In the genomic region with DNA sequence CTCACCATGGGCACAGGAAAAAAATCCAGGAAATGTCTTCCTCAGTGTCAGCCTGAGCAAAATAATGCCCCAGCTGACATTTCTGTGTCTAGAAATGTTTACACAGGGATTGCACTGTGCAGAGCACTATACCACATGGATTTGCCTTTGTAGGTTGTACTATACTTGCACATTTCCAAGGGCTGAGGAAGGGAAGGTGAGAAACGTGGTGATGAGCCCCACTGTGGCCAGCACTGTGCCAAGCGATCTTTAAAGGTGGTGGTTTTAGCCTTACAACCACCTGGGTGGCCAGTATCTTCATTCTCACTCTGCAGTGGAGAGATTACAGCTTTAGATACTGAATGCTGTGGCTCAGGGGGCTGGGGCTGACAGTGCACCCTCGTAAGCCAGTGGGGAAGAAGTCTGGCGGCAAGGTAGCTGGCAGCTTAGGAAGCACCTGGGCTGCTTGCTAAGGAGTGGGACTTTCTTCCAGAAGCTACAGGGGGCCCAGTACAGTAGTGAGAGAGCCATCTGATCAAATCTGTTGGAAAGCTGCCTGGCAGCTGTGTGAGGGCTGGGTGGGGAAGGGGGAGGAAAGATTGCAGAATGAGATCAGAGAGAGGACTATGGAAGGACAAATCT, we compare ENCODE assay signal across 15 cellular contexts. TPM values are rescaled to one million over a fixed set of nuclear protein-coding genes. Genes with fewer than 3 reads are reported as not detected.
DNase-seq lines count a peak whose midpoint lies in the region; ATAC-seq and TF ChIP-seq lines count a peak whose summit lies in the region.
"Had no signal": no experiment of that assay in that cellular context is flagged by ENCODE, and none has a peak within 500 bp of the region (broad histone marks: within the 10 kb centered on the region; RNA-seq: fewer than 3 reads in every experiment).

No MANE protein-coding gene starts in this region.

- H3K4me2 ChIP-seq in DND-41 (ENCODE audit: insufficient read depth, low read length): no peak overlapping the region
- H3K4me2 ChIP-seq in parathyroid adenoma (ENCODE audit: low read length): no peak overlapping the region

- H3K9ac ChIP-seq in DND-41 (ENCODE audit: low read depth, low read length): no peak overlapping the region
- no peak overlapping the region for H3K9ac ChIP-seq in parathyroid adenoma

- TF ChIP-seq CTCF in DND-41 (IDR thresholded peaks at IDR 0.05; ENCODE audit: borderline replicate concordance, extremely low read depth, low read length, poor library complexity, severe bottlenecking) (no peak), parathyroid adenoma (IDR thresholded peaks at IDR 0.05) (no peak), body of pancreas (IDR thresholded peaks at IDR 0.05) (no peak)

- no peak overlapping the region for H3K4me3 ChIP-seq in DND-41 (ENCODE audit: low read depth in 1 of 2, low read length in 2 of 2)
- H3K4me3 ChIP-seq in parathyroid adenoma (ENCODE audit: low read depth, low read length): no peak overlapping the region
- no peak overlapping the region for H3K4me3 ChIP-seq in body of pancreas
- no peak overlapping the region for H3K4me3 ChIP-seq in H7 (ENCODE audit: insufficient read depth, low read depth, low read length)
- H3K4me3 ChIP-seq: colonic mucosa, thyroid gland had no signal

- H2AFZ ChIP-seq in DND-41 (ENCODE audit: low read depth, low read length): no peak overlapping the region
- H2AFZ ChIP-seq in parathyroid adenoma: peak overlapping the region; percentile 55

- H3K4me1 ChIP-seq in DND-41 (ENCODE audit: insufficient read depth, low read length): no peaks in the 10 kb centered on the region
- peaks cover 10% of the 10 kb centered on the region for H3K4me1 ChIP-seq in parathyroid adenoma
- H3K4me1 ChIP-seq in body of pancreas: peaks cover 8% of the 10 kb centered on the region
- H3K4me1 ChIP-seq: colonic mucosa had no signal

- H3K36me3 ChIP-seq in DND-41 (ENCODE audit: insufficient read depth, low read length) (no peaks in the 10 kb centered on the region), parathyroid adenoma (ENCODE audit: control insufficient read depth, insufficient read depth, low read length) (no peaks in the 10 kb centered on the region), body of pancreas (replicated peaks in 1 of 2; ENCODE audit: insufficient read depth in 1 of 2, low read depth in 2 of 2) (no peaks in the 10 kb centered on the region), H7 (replicated peaks; ENCODE audit: control insufficient read depth, insufficient read depth, low read length) (no peaks in the 10 kb centered on the region)
- H3K36me3 ChIP-seq: colonic mucosa, thyroid gland had no signal

- WGBS in body of pancreas, 2 donors: 45 to 60% methylated on average over 4 of the region's 4 CpGs

- TF ChIP-seq POLR2A in body of pancreas (IDR thresholded peaks at IDR 0.05): no peak

- intact Hi-C loops in body of pancreas (cut with DNase I): loop anchor here (10.0 kb wide), 1 partner anchor 327 kb away; no protein-coding TSS in a partner anchor

- H3K9me3 ChIP-seq in DND-41 (ENCODE audit: insufficient read depth, low read length, severe bottlenecking) (no peaks in the 10 kb centered on the region), parathyroid adenoma (ENCODE audit: control insufficient read depth, low read length) (no peaks in the 10 kb centered on the region), body of pancreas (no peaks in the 10 kb centered on the region)
- H3K9me3 ChIP-seq: colonic mucosa, thyroid gland had no signal

- DNase-seq in DND-41 (peak; percentile 21), NCI-H524 (lab: John Stamatoyannopoulos, UW) (peak; percentile 82 to 88), mesenteric fat pad (ENCODE audit: low spot score) (no peak), body of pancreas (no peak), H7 (no peak)
- DNase-seq: activated naive CD4-positive, alpha-beta T cell treated with anti-CD3 and anti-CD28 coated beads, Interleukin-2, amount 10 ng/mL, durations not matched to agents 7 days and 5 days; colonic mucosa; Karpas-422; naive thymus-derived CD4-positive, alpha-beta T cell; NCI-H2029 treated with DMSO at 0.1 percent for 48 hours; SHP77 treated with DMSO at 0.1 percent for 48 hours; thyroid gland had no signal

- ATAC-seq in DND-41 (ENCODE audit: insufficient read depth, low read depth): peak; percentile 30; the same call in 2 of the 3 replicates
- ATAC-seq in body of pancreas: no peak
- ATAC-seq in GM21717 (IDR thresholded peaks at IDR 0.05; ENCODE audit: unreplicated experiment): no peak
- ATAC-seq: naive thymus-derived CD4-positive, alpha-beta T cell had no signal

- no peak overlapping the region for H3K27ac ChIP-seq in DND-41 (ENCODE audit: low read length)
- H3K27ac ChIP-seq in cingulate gyrus (ENCODE audit: low read depth, low read length): peak overlapping the region; percentile 93
- H3K27ac ChIP-seq in parathyroid adenoma: no peak overlapping the region
- no peak overlapping the region for H3K27ac ChIP-seq in body of pancreas
- H3K27ac ChIP-seq: colonic mucosa, thyroid gland had no signal

- H3K27me3 ChIP-seq in DND-41 (ENCODE audit: insufficient read depth, low read length, poor library complexity) (no peaks in the 10 kb centered on the region), parathyroid adenoma (ENCODE audit: control insufficient read depth, insufficient read depth, low read length) (no peaks in the 10 kb centered on the region), body of pancreas (no peaks in the 10 kb centered on the region), H7 (ENCODE audit: control insufficient read depth, insufficient read depth, low read length) (no peaks in the 10 kb centered on the region)
- H3K27me3 ChIP-seq: colonic mucosa, thyroid gland had no signal

- no peaks in the 10 kb centered on the region for H3K79me2 ChIP-seq in DND-41 (ENCODE audit: insufficient read depth, low read length)
- H3K79me2 ChIP-seq in parathyroid adenoma: no peaks in the 10 kb centered on the region

- no peaks in the 10 kb centered on the region for H4K20me1 ChIP-seq in DND-41 (ENCODE audit: insufficient read depth, low read length)

RNA-seq across cellular contexts. Expression of a gene that starts 47.6 kb away (rescaled TPM):
- total RNA-seq in mesenteric fat pad (1.4 TPM), body of pancreas (10 to 100 TPM; 74.8 to 87.7 TPM)
- 43.1 and 74.9 TPM in 2 replicates for total RNA-seq in H7 (2014; rRNA removed; shearing (Covaris generic))
- total RNA-seq: naive thymus-derived CD4-positive, alpha-beta T cell had no signal

Comparison
In these comparisons a context has a peak if more than half of its experiments do, and no peak if none do; other contexts are left out.
1. DNase-seq: peak in DND-41 (single experiment) and NCI-H524 (2 of 2); none in mesenteric fat pad (single experiment), body of pancreas (0 of 4) and H7 (single experiment).
2. RNA of a gene that starts 47.6 kb away (total RNA-seq): 74.8 to 87.7 TPM in body of pancreas and 43.1 to 74.9 TPM in H7; 1.4 TPM in mesenteric fat pad (single experiment); every median in the first group is over 10 times any median in the second.